In the genomic region with DNA sequence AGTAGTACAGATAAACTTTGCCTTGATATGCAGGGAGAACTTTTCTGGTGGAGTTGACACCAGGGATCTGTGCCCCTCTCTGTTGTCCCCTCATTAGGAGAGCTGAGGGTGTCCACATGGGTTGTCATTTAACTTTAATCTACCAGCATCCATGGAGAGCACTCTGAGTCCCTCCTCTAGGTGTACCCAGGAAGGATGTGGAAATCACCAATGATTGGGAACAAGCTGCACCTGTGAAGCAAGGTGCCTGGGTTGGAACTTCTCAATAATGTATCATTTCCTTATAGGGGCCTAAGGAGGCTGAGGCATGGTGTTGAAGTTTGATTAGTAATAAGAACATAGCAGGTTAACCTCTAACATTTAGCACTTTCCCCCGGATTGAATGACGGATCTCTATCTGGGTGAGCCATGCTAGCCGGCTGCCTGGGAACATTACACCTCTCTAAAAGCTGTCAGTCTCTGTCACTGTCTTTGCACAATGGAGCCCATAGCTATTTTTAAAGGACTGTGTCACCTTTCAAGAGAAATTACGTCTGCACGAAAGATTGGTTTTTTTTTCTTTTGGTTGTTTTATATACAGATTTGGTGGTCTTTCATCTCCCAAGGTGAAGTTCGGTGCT, we compare ENCODE assay signal across 26 cellular contexts.
"Had no signal": no experiment of that assay in that cellular context is flagged by ENCODE, and none has a peak within 500 bp of the region (broad histone marks: within the 10 kb centered on the region; RNA-seq: fewer than 3 reads in every experiment).

No MANE protein-coding gene starts in this region.

- H3K27ac Mint-ChIP-seq: naive thymus-derived CD8-positive, alpha-beta T cell; nephron; neural progenitor cell; stimulated activated memory B cell treated with anti-CD40 and anti-IgM and Interleukin-4, amounts not matched to agents 10 μg/mL and 1 μg/mL and 100 μg/mL, for 72 hours had no signal

- H3K4me1 ChIP-seq: left lung, lower lobe of right lung, neural progenitor cell, spleen, stomach, testis, thyroid gland, transverse colon, upper lobe of left lung, vagina had no signal

- H3K4me1 Mint-ChIP-seq: nephron; stimulated activated memory B cell treated with anti-CD40 and anti-IgM and Interleukin-4, amounts not matched to agents 10 μg/mL and 1 μg/mL and 100 μg/mL, for 72 hours had no signal

- H3K27ac ChIP-seq: left lung, lower lobe of right lung, neural progenitor cell, neutrophil, parathyroid adenoma, spleen, stomach, testis, thyroid gland, transverse colon, upper lobe of left lung, vagina had no signal

- H3K4me3 ChIP-seq: left lung, lower lobe of right lung, neural progenitor cell, spleen, stomach, testis, thyroid gland, transverse colon, upper lobe of left lung, vagina had no signal

- ATAC-seq: left cardiac atrium; left lung; lower lobe of right lung; naive thymus-derived CD8-positive, alpha-beta T cell; right cardiac atrium; sciatic nerve; stimulated activated memory B cell treated with anti-CD40 and anti-IgM and Interleukin-4, amounts not matched to agents 10 μg/mL and 1 μg/mL and 100 μg/mL, for 72 hours had no signal

- H3K4me3 Mint-ChIP-seq: naive thymus-derived CD8-positive, alpha-beta T cell; nephron; neural progenitor cell; stimulated activated memory B cell treated with anti-CD40 and anti-IgM and Interleukin-4, amounts not matched to agents 10 μg/mL and 1 μg/mL and 100 μg/mL, for 72 hours had no signal

- H3K36me3 Mint-ChIP-seq: naive thymus-derived CD8-positive, alpha-beta T cell; neural progenitor cell; stimulated activated memory B cell treated with anti-CD40 and anti-IgM and Interleukin-4, amounts not matched to agents 10 μg/mL and 1 μg/mL and 100 μg/mL, for 72 hours had no signal

- H3K27me3 ChIP-seq: left lung, neural progenitor cell, neutrophil, stomach, testis, thyroid gland, transverse colon, upper lobe of left lung, vagina had no signal

- H3K36me3 ChIP-seq: left lung, lower lobe of right lung, neural progenitor cell, neutrophil, spleen, stomach, thyroid gland, transverse colon, upper lobe of left lung, vagina had no signal

- DNase-seq: hippocampal formation; kidney glomerular epithelial cell; left cardiac atrium; left lung; lower lobe of right lung; mammary epithelial cell; mesenchymal stem cell; naive thymus-derived CD8-positive, alpha-beta T cell; occipital lobe; right cardiac atrium; small intestine; spleen; stimulated activated CD4-positive, alpha-beta T cell treated with anti-CD3 and anti-CD28 coated beads, Interleukin-4, amount 100 ng/mL, for 24 hours; stimulated activated naive CD4-positive, alpha-beta T cell treated with Interleukin-2 at 50 U/mL for 16 hours; stomach; testis; thyroid gland; transverse colon; upper lobe of left lung had no signal

- H3K9me3 ChIP-seq: left lung, lower lobe of right lung, neutrophil, testis, thyroid gland, transverse colon, upper lobe of left lung, vagina had no signal
